In the genomic region with DNA sequence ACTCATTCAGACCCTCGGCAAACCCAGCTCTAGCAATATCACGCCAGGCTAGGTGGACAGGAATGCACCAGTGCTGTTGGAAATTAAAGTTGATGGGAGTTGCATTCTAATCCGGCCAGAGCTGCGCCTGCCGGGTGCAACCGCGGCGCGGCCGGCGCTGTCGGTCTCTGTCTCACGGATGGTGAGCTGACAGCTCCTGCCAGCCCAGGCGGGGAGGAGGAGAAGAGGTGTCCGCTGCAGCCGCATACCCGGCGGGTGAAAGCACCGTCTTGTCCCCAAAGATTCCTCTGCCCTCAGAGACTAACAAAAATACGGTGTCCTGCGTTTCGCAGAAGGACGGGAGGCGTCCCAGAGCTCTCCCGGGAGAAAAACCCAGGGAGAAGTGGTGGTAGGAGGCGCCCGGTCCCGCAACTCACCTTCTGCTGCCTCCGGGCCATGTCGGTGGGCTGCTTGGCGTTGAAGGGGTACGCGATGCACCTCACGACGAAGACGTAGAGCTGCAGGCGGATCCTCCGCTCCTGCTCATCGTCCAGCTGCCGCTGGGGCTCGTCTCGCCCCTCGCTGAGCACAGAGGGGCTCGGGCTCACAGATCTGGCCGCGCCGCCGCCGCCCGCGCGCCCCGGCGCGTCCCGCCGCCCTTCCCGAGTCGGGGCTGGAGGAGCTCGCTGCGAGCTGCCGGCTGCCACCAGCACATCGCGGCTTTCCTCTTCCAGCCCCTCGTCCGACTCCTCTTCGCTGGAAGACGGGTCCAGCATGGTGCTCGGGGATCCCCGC, we compare ENCODE assay signal across 1 cellular context.
TF ChIP-seq lines count a peak whose summit lies in the region.

No MANE protein-coding gene starts in this region.

TF ChIP-seq in IMR-90, 13 proteins besides CTCF, POLR2A, EP300 and RAD21 (continued from another document):
- TF ChIP-seq NFE2L2 (IDR thresholded peaks at IDR 0.05; ENCODE audit: low read depth, low read length): no peak
